Comparison of ENCODE assay signal across 1 cellular context in the genomic region with DNA sequence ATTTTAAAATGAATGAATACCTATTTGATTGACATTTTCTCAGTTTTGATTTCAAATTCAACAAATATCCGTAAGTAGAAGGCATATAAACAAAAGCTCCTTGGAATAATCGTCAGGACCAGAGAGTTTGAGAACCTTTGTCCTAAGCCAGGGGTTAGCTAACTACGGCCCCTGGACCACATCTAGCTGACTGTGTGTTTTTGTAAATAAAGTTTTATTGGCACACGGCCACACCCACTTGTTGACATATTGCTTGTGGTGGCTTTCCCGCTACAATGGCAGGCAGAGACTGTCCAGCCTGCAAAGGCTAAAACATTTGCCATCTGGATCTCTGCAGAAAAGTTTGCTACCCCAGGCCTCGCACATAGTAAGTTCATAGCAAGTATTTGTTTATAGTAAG.
A peak's percentile ranks its signal among the peaks of the same experiment; 100 is the strongest.
TF ChIP-seq lines count a peak whose summit lies in the region.

No MANE protein-coding gene starts in this region.

TF ChIP-seq in HepG2, 621 proteins besides CTCF, POLR2A, EP300 and RAD21 (continued from another document and continues in another):
- TF ChIP-seq, protein P1, sequence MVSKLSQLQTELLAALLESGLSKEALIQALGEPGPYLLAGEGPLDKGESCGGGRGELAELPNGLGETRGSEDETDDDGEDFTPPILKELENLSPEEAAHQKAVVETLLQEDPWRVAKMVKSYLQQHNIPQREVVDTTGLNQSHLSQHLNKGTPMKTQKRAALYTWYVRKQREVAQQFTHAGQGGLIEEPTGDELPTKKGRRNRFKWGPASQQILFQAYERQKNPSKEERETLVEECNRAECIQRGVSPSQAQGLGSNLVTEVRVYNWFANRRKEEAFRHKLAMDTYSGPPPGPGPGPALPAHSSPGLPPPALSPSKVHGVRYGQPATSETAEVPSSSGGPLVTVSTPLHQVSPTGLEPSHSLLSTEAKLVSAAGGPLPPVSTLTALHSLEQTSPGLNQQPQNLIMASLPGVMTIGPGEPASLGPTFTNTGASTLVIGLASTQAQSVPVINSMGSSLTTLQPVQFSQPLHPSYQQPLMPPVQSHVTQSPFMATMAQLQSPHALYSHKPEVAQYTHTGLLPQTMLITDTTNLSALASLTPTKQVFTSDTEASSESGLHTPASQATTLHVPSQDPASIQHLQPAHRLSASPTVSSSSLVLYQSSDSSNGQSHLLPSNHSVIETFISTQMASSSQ (IDR thresholded peaks at IDR 0.05; ENCODE audit: low read depth), result no peak
- TF ChIP-seq, protein P1 (CRISPR knock-in tag; IDR thresholded peaks at IDR 0.05; ENCODE audit: borderline replicate concordance), result no peak
- TF ChIP-seq PHF21A (CRISPR knock-in tag; IDR thresholded peaks at IDR 0.05), result no peak
- TF ChIP-seq, protein P2, sequence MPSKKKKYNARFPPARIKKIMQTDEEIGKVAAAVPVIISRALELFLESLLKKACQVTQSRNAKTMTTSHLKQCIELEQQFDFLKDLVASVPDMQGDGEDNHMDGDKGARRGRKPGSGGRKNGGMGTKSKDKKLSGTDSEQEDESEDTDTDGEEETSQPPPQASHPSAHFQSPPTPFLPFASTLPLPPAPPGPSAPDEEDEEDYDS (CRISPR knock-in tag; IDR thresholded peaks at IDR 0.05), result no peak
- TF ChIP-seq ZNF253 (CRISPR knock-in tag; IDR thresholded peaks at IDR 0.05; ENCODE audit: borderline replicate concordance), result no peak
- TF ChIP-seq FOXK2 (IDR thresholded peaks at IDR 0.05), result peak; percentile 36; the same call in 1 of the 2 replicates
- no peak for TF ChIP-seq ZNF747 (CRISPR knock-in tag; IDR thresholded peaks at IDR 0.05; ENCODE audit: borderline replicate concordance)
- TF ChIP-seq, protein P3, sequence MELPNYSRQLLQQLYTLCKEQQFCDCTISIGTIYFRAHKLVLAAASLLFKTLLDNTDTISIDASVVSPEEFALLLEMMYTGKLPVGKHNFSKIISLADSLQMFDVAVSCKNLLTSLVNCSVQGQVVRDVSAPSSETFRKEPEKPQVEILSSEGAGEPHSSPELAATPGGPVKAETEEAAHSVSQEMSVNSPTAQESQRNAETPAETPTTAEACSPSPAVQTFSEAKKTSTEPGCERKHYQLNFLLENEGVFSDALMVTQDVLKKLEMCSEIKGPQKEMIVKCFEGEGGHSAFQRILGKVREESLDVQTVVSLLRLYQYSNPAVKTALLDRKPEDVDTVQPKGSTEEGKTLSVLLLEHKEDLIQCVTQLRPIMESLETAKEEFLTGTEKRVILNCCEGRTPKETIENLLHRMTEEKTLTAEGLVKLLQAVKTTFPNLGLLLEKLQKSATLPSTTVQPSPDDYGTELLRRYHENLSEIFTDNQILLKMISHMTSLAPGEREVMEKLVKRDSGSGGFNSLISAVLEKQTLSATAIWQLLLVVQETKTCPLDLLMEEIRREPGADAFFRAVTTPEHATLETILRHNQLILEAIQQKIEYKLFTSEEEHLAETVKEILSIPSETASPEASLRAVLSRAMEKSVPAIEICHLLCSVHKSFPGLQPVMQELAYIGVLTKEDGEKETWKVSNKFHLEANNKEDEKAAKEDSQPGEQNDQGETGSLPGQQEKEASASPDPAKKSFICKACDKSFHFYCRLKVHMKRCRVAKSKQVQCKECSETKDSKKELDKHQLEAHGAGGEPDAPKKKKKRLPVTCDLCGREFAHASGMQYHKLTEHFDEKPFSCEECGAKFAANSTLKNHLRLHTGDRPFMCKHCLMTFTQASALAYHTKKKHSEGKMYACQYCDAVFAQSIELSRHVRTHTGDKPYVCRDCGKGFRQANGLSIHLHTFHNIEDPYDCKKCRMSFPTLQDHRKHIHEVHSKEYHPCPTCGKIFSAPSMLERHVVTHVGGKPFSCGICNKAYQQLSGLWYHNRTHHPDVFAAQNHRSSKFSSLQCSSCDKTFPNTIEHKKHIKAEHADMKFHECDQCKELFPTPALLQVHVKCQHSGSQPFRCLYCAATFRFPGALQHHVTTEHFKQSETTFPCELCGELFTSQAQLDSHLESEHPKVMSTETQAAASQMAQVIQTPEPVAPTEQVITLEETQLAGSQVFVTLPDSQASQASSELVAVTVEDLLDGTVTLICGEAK (IDR thresholded peaks at IDR 0.05), result peak; percentile 99
- TF ChIP-seq, protein P3 (CRISPR knock-in tag; IDR thresholded peaks at IDR 0.05), result peak; percentile 100
- TF ChIP-seq ZEB1 (IDR thresholded peaks at IDR 0.05; ENCODE audit: insufficient replicate concordance, low read depth), result no peak
- TF ChIP-seq THYN1 (CRISPR knock-in tag; IDR thresholded peaks at IDR 0.05; ENCODE audit: borderline replicate concordance, low read depth), result no peak
- TF ChIP-seq, protein P4, sequence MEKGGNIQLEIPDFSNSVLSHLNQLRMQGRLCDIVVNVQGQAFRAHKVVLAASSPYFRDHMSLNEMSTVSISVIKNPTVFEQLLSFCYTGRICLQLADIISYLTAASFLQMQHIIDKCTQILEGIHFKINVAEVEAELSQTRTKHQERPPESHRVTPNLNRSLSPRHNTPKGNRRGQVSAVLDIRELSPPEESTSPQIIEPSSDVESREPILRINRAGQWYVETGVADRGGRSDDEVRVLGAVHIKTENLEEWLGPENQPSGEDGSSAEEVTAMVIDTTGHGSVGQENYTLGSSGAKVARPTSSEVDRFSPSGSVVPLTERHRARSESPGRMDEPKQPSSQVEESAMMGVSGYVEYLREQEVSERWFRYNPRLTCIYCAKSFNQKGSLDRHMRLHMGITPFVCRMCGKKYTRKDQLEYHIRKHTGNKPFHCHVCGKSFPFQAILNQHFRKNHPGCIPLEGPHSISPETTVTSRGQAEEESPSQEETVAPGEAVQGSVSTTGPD (CRISPR knock-in tag; IDR thresholded peaks at IDR 0.05), result no peak
- no peak for TF ChIP-seq JUNB (CRISPR knock-in tag; IDR thresholded peaks at IDR 0.05; ENCODE audit: borderline replicate concordance)
- no peak for TF ChIP-seq NFE2L1 (CRISPR knock-in tag; IDR thresholded peaks at IDR 0.05; ENCODE audit: borderline replicate concordance)
- TF ChIP-seq, protein P5, sequence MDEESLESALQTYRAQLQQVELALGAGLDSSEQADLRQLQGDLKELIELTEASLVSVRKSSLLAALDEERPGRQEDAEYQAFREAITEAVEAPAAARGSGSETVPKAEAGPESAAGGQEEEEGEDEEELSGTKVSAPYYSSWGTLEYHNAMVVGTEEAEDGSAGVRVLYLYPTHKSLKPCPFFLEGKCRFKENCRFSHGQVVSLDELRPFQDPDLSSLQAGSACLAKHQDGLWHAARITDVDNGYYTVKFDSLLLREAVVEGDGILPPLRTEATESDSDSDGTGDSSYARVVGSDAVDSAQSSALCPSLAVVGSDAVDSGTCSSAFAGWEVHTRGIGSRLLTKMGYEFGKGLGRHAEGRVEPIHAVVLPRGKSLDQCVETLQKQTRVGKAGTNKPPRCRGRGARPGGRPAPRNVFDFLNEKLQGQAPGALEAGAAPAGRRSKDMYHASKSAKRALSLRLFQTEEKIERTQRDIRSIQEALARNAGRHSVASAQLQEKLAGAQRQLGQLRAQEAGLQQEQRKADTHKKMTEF (CRISPR knock-in tag; IDR thresholded peaks at IDR 0.05), result no peak
- no peak for TF ChIP-seq RARA (CRISPR knock-in tag; IDR thresholded peaks at IDR 0.05)
- no peak for TF ChIP-seq ETV5 (CRISPR knock-in tag; IDR thresholded peaks at IDR 0.05; ENCODE audit: borderline replicate concordance)
- TF ChIP-seq, protein P6, sequence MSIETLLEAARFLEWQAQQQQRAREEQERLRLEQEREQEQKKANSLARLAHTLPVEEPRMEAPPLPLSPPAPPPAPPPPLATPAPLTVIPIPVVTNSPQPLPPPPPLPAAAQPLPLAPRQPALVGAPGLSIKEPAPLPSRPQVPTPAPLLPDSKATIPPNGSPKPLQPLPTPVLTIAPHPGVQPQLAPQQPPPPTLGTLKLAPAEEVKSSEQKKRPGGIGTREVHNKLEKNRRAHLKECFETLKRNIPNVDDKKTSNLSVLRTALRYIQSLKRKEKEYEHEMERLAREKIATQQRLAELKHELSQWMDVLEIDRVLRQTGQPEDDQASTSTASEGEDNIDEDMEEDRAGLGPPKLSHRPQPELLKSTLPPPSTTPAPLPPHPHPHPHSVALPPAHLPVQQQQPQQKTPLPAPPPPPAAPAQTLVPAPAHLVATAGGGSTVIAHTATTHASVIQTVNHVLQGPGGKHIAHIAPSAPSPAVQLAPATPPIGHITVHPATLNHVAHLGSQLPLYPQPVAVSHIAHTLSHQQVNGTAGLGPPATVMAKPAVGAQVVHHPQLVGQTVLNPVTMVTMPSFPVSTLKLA (IDR thresholded peaks at IDR 0.05), result no peak
- no peak for TF ChIP-seq KLF15 (CRISPR knock-in tag; IDR thresholded peaks at IDR 0.05; ENCODE audit: borderline replicate concordance)
- TF ChIP-seq RBAK (CRISPR knock-in tag; IDR thresholded peaks at IDR 0.05), result no peak
- no peak for TF ChIP-seq ZNF567 (CRISPR knock-in tag; IDR thresholded peaks at IDR 0.05; ENCODE audit: borderline replicate concordance)
- TF ChIP-seq SMAD1 (CRISPR knock-in tag; IDR thresholded peaks at IDR 0.05; ENCODE audit: borderline replicate concordance, low read depth), result no peak
- TF ChIP-seq HCFC1 (IDR thresholded peaks at IDR 0.05; ENCODE audit: low read depth, low read length), result no peak
- no peak for TF ChIP-seq WIZ (CRISPR knock-in tag; IDR thresholded peaks at IDR 0.05)
- no peak for TF ChIP-seq ZNF484 (CRISPR knock-in tag; IDR thresholded peaks at IDR 0.05; ENCODE audit: borderline replicate concordance, low read depth)
- TF ChIP-seq MEIS2 (CRISPR knock-in tag; IDR thresholded peaks at IDR 0.05), result no peak
- TF ChIP-seq, protein P7, sequence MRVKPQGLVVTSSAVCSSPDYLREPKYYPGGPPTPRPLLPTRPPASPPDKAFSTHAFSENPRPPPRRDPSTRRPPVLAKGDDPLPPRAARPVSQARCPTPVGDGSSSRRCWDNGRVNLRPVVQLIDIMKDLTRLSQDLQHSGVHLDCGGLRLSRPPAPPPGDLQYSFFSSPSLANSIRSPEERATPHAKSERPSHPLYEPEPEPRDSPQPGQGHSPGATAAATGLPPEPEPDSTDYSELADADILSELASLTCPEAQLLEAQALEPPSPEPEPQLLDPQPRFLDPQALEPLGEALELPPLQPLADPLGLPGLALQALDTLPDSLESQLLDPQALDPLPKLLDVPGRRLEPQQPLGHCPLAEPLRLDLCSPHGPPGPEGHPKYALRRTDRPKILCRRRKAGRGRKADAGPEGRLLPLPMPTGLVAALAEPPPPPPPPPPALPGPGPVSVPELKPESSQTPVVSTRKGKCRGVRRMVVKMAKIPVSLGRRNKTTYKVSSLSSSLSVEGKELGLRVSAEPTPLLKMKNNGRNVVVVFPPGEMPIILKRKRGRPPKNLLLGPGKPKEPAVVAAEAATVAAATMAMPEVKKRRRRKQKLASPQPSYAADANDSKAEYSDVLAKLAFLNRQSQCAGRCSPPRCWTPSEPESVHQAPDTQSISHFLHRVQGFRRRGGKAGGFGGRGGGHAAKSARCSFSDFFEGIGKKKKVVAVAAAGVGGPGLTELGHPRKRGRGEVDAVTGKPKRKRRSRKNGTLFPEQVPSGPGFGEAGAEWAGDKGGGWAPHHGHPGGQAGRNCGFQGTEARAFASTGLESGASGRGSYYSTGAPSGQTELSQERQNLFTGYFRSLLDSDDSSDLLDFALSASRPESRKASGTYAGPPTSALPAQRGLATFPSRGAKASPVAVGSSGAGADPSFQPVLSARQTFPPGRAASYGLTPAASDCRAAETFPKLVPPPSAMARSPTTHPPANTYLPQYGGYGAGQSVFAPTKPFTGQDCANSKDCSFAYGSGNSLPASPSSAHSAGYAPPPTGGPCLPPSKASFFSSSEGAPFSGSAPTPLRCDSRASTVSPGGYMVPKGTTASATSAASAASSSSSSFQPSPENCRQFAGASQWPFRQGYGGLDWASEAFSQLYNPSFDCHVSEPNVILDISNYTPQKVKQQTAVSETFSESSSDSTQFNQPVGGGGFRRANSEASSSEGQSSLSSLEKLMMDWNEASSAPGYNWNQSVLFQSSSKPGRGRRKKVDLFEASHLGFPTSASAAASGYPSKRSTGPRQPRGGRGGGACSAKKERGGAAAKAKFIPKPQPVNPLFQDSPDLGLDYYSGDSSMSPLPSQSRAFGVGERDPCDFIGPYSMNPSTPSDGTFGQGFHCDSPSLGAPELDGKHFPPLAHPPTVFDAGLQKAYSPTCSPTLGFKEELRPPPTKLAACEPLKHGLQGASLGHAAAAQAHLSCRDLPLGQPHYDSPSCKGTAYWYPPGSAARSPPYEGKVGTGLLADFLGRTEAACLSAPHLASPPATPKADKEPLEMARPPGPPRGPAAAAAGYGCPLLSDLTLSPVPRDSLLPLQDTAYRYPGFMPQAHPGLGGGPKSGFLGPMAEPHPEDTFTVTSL (CRISPR knock-in tag; IDR thresholded peaks at IDR 0.05; ENCODE audit: borderline replicate concordance), result no peak
- no peak for TF ChIP-seq ZNF256 (CRISPR knock-in tag; conservative IDR thresholded peaks at IDR 0.05)
- no peak for TF ChIP-seq FOXM1 (CRISPR knock-in tag; IDR thresholded peaks at IDR 0.05)
- no peak for TF ChIP-seq ZNF75D (CRISPR knock-in tag; IDR thresholded peaks at IDR 0.05; ENCODE audit: borderline replicate concordance)
